2 cellular contexts compared by ENCODE assay signal in genomic region chr6:154938245-154938583, GRCh38.
TF ChIP-seq lines count a peak whose summit lies in the region.

No MANE protein-coding gene starts in this region.

TF ChIP-seq in IMR-90, 13 proteins besides CTCF, POLR2A, EP300 and RAD21:
- TF ChIP-seq ELK1 (IDR thresholded peaks at IDR 0.05; ENCODE audit: borderline replicate concordance, low read depth, low read length) (no peak), USF2 (IDR thresholded peaks at IDR 0.05; ENCODE audit: low read depth, low read length) (no peak), CEBPB (IDR thresholded peaks at IDR 0.05; ENCODE audit: low read depth, low read length) (no peak), CHD1 (IDR thresholded peaks at IDR 0.05; ENCODE audit: low read depth, low read length) (no peak)

TF ChIP-seq in endothelial cell of umbilical vein, 7 proteins besides CTCF, POLR2A, EP300 and RAD21:
- TF ChIP-seq MAX (IDR thresholded peaks at IDR 0.05; ENCODE audit: insufficient read depth, insufficient read length): no peak
- TF ChIP-seq EZH2 (IDR thresholded peaks at IDR 0.05; ENCODE audit: borderline replicate concordance, low read depth, low read length, severe bottlenecking): no peak
- TF ChIP-seq MYC (IDR thresholded peaks at IDR 0.05; ENCODE audit: low read depth, low read length): no peak
- TF ChIP-seq GATA2 (IDR thresholded peaks at IDR 0.05; ENCODE audit: insufficient read depth, insufficient read length, low read depth, low read length): no peak
- TF ChIP-seq FOS (IDR thresholded peaks at IDR 0.05; ENCODE audit: borderline replicate concordance, insufficient read depth, low read length): no peak
- TF ChIP-seq POLR2AphosphoS5 (IDR thresholded peaks at IDR 0.05; ENCODE audit: insufficient read depth, low read depth, low read length): no peak
- no peak for TF ChIP-seq JUN (IDR thresholded peaks at IDR 0.05; ENCODE audit: borderline replicate concordance, insufficient read depth, insufficient read length, low read depth)
